10 cellular contexts compared by ENCODE assay signal in the genomic region with DNA sequence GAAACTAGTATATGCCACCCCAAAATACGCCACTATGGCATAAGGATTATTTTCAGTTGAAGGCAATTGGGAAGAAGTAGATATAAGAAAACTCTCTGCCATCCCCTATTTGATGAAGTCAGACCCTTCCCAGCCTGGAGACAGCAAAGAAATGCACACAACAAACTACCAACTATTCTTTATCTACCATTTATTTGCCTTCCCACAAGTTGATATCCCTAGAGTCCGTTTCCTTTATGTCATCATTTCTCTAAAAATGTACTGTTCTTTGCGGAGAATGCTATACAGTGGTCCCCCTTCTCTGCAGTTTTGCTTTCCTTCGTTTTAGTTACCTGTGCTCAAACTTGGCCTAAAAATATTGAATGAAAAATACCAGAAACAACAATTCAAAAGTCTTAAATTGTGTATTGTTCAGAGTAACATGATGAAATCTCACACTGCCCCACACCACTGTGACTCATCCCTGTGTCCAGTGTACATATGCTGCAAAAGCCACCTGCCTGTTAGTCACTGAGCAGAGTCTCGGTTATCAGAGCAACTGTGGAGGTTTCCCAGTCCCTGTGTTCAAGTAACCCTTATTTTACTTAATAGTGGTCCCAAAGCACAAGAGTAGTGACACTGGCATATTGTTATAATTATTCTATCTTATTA.
A peak's percentile ranks its signal among the peaks of the same experiment; 100 is the strongest.
DNase-seq lines count a peak whose midpoint lies in the region; ATAC-seq and TF ChIP-seq lines count a peak whose summit lies in the region.
"Had no signal": no experiment of that assay in that cellular context is flagged by ENCODE, and none has a peak within 500 bp of the region (broad histone marks: within the 10 kb centered on the region; RNA-seq: fewer than 3 reads in every experiment).

No MANE protein-coding gene starts in this region.

- ATAC-seq in activated CD4-positive, CD25-positive, alpha-beta regulatory T cell treated with anti-CD3 and anti-CD28 coated beads, Interleukin-2, amount 50 U/mL, for 24 hours, result no peak

- peak; percentile 84 for DNase-seq in AG10803 (ENCODE audit: low read depth)
- DNase-seq in HUDEP-2 (lab: John Stamatoyannopoulos, UW; ENCODE audit: unreplicated experiment in 76 of 76), result peak in 40 of 76 experiments; percentile 0 to 59 (median 16)
- peak; percentile 87 for DNase-seq in astrocyte of the spinal cord (ENCODE audit: low read depth, low spot score)
- DNase-seq in left kidney (ENCODE audit: low read depth, low spot score), result peak; percentile 6
- no peak for DNase-seq in NCI-H128 (lab: John Stamatoyannopoulos, UW; ENCODE audit: unreplicated experiment)
- DNase-seq in activated T-cell treated with anti-CD3 and anti-CD28 coated beads, Interleukin-2, amount 50 U/mL, for 48 hours, result no peak
- no peak for DNase-seq in iPS-NIHi7 (ENCODE audit: extremely low spot score)
- DNase-seq: DMS79 treated with DMSO at 0.1 percent for 48 hours, T1000 had no signal

- H3K4me3 ChIP-seq in AG10803 (ENCODE audit: low read length) (no peak overlapping the region), astrocyte of the spinal cord (ENCODE audit: low read depth, low read length) (no peak overlapping the region)

- TF ChIP-seq CTCF in AG10803 (conservative IDR thresholded peaks at IDR 0.05; ENCODE audit: low read length) (no peak), astrocyte of the spinal cord (IDR thresholded peaks at IDR 0.05; ENCODE audit: low read depth, low read length) (no peak)

- in situ Hi-C loops in astrocyte of the spinal cord (cut with HindIII; ENCODE audit: low sequenced_read_pairs), result no loop called here

Comparison
In these comparisons a context has a peak if more than half of its experiments do, and no peak if none do; other contexts are left out.
1. DNase-seq: peak in AG10803 (single experiment), HUDEP-2 (40 of 76), astrocyte of the spinal cord (single experiment) and left kidney (single experiment); none in NCI-H128 (single experiment), activated T-cell treated with anti-CD3 and anti-CD28 coated beads, Interleukin-2, amount 50 U/mL, for 48 hours (0 of 2) and iPS-NIHi7 (single experiment).